ENCODE assay signal across 8 cellular contexts in the genomic region with DNA sequence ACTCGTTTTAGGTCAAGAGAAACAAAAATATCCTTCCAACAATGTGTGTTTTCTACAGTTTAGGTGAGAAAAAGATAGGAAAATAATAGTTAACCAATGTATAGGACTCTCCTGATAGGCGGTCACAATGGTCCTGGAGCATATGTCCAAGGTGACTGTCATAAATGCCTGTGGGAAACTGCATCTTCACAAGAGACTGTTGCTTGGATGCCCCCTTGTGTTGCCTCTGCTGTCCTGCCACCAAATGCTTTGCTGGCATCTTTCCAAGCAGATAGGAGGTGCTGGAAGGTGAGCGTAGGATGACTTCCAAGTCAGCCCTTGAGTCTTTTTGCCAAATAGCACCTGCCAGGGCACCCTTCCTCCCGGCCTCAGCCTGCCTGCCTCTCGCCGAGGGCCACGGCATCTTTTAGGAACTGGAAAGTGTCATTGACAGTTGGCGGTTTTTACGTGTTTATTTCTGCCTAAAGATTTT. TPM values are rescaled to one million over a fixed set of nuclear protein-coding genes. Genes with fewer than 3 reads are reported as not detected.
DNase-seq lines count a peak whose midpoint lies in the region; ATAC-seq and TF ChIP-seq lines count a peak whose summit lies in the region.

No MANE protein-coding gene starts in this region.

- ATAC-seq in HG02973 (IDR thresholded peaks at IDR 0.05; ENCODE audit: unreplicated experiment) (no peak), HG03460 (IDR thresholded peaks at IDR 0.05; ENCODE audit: unreplicated experiment) (no peak)

- peak; percentile 64 for TF ChIP-seq CTCF in GM12875 (IDR thresholded peaks at IDR 0.05; ENCODE audit: borderline replicate concordance, insufficient read depth, low read depth, low read length)

- H3K4me3 ChIP-seq in GM12875 (ENCODE audit: low read depth, low read length) = no peak overlapping the region

- DNase-seq in A172 (ENCODE audit: low spot score) (peak; percentile 59), NCI-H69 (lab: John Stamatoyannopoulos, UW) (peak; percentile 74), fibroblast of peridontal ligament (ENCODE audit: extremely low read depth) (peak; percentile 38), pons (ENCODE audit: low spot score) (peak; percentile 56)
- DNase-seq in activated T-cell treated with anti-CD3 and anti-CD28 coated beads, Interleukin-2, amount 50 U/mL, for 1 hour = peak; percentile 65

RNA-seq across cellular contexts. Expression of a gene that starts 24.1 kb away (rescaled TPM):
- total RNA-seq in A172 (2014; rRNA removed; shearing (Covaris generic)) = 26.6 and 31.2 TPM in 2 replicates
